Comparison of ENCODE assay signal across 1 cellular context in genomic region chr6:54283877-54284860, GRCh38.
TF ChIP-seq lines count a peak whose summit lies in the region.

No MANE protein-coding gene starts in this region.

TF ChIP-seq in IMR-90, 13 proteins besides CTCF, POLR2A, EP300 and RAD21:
- TF ChIP-seq RFX5 (IDR thresholded peaks at IDR 0.05; ENCODE audit: low read depth, low read length) (no peak), MAFK (IDR thresholded peaks at IDR 0.05; ENCODE audit: low read depth, low read length) (no peak)
